16 cellular contexts compared by ENCODE assay signal in genomic region chr9:127832248-127832647, GRCh38. TPM values are rescaled to one million over a fixed set of nuclear protein-coding genes. Genes with fewer than 3 reads are reported as not detected.
A peak's percentile ranks its signal among the peaks of the same experiment; 100 is the strongest.
DNase-seq lines count a peak whose midpoint lies in the region; ATAC-seq and TF ChIP-seq lines count a peak whose summit lies in the region.
"Had no signal": no experiment of that assay in that cellular context is flagged by ENCODE, and none has a peak within 500 bp of the region (broad histone marks: within the 10 kb centered on the region; RNA-seq: fewer than 3 reads in every experiment).

No MANE protein-coding gene starts in this region.

- H3K27me3 ChIP-seq in thyroid gland (no peaks in the 10 kb centered on the region), tibial nerve (no peaks in the 10 kb centered on the region)

- peaks cover 15% of the 10 kb centered on the region for H3K4me1 Mint-ChIP-seq in activated naive CD4-positive, alpha-beta T cell treated with anti-CD3 and anti-CD28 coated beads for 36 hours (ENCODE audit: low read depth)
- peaks cover 4% of the 10 kb centered on the region for H3K4me1 Mint-ChIP-seq in activated T-helper 17 cell treated with anti-CD3 and anti-CD28 coated beads, Interleukin-2, amount 50 U/mL, for 72 hours

- TF ChIP-seq POLR2A in thyroid gland (IDR thresholded peaks at IDR 0.05), result no peak
- no peak for TF ChIP-seq POLR2A in tibial nerve (IDR thresholded peaks at IDR 0.05)

- intact Hi-C loops in activated naive CD4-positive, alpha-beta T cell treated with anti-CD3 and anti-CD28 coated beads for 36 hours (cut with micrococcal nuclease), result no loop called here
- intact Hi-C loops in thyroid gland (cut with DNase I), result no loop called here

- ATAC-seq in activated T-helper 17 cell treated with anti-CD3 and anti-CD28 coated beads, Interleukin-2, amount 50 U/mL, for 72 hours (replicated peaks), result no peak
- ATAC-seq in GM19351 (IDR thresholded peaks at IDR 0.05; ENCODE audit: unreplicated experiment), result no peak
- ATAC-seq: sciatic nerve; stimulated activated memory B cell treated with anti-CD40 and anti-IgM and Interleukin-4, amounts not matched to agents 10 μg/mL and 1 μg/mL and 100 μg/mL, for 72 hours had no signal

- H3K9me3 ChIP-seq in thyroid gland (no peaks in the 10 kb centered on the region), tibial nerve (no peaks in the 10 kb centered on the region)

- H3K27me3 Mint-ChIP-seq in activated naive CD4-positive, alpha-beta T cell treated with anti-CD3 and anti-CD28 coated beads for 36 hours (ENCODE audit: low read depth), result no peaks in the 10 kb centered on the region
- H3K27me3 Mint-ChIP-seq in activated T-helper 17 cell treated with anti-CD3 and anti-CD28 coated beads, Interleukin-2, amount 50 U/mL, for 72 hours, result no peaks in the 10 kb centered on the region
- H3K27me3 Mint-ChIP-seq: activated B cell treated with CpG ODN at 0.5 μM for 24 hours; stimulated activated memory B cell treated with anti-CD40 and anti-IgM and Interleukin-4, amounts not matched to agents 10 μg/mL and 1 μg/mL and 100 μg/mL, for 72 hours had no signal

- H3K4me3 ChIP-seq in thyroid gland (replicated peaks in 1 of 3) (no peak overlapping the region), tibial nerve (no peak overlapping the region)
- H3K4me3 ChIP-seq: lung, neural progenitor cell had no signal

- no peak for TF ChIP-seq EP300 in tibial nerve (IDR thresholded peaks at IDR 0.05)

- 45 to 47% methylated on average over 7 of the region's 7 CpGs for WGBS in thyroid gland, 2 donors
- whole genome bisulfite sequencing in tibial nerve, 2 donors, result 56 to 62% methylated on average over 7 of the region's 7 CpGs

- H3K9me3 Mint-ChIP-seq in activated naive CD4-positive, alpha-beta T cell treated with anti-CD3 and anti-CD28 coated beads for 36 hours, result no peaks in the 10 kb centered on the region
- no peaks in the 10 kb centered on the region for H3K9me3 Mint-ChIP-seq in activated T-helper 17 cell treated with anti-CD3 and anti-CD28 coated beads, Interleukin-2, amount 50 U/mL, for 72 hours
- H3K9me3 Mint-ChIP-seq: activated B cell treated with CpG ODN at 0.5 μM for 24 hours; neural progenitor cell; stimulated activated memory B cell treated with anti-CD40 and anti-IgM and Interleukin-4, amounts not matched to agents 10 μg/mL and 1 μg/mL and 100 μg/mL, for 72 hours had no signal

- H3K27ac ChIP-seq in thyroid gland (peak overlapping the region; percentile 52 to 80 (median 62)), tibial nerve (peak overlapping the region in 2 of 4 donors; percentile 95 to 98)
- H3K27ac ChIP-seq: neural progenitor cell had no signal

- DNase-seq in activated naive CD4-positive, alpha-beta T cell treated with anti-CD3 and anti-CD28 coated beads for 36 hours, result peak; percentile 40
- DNase-seq in activated naive CD4-positive, alpha-beta T cell treated with Interleukin-2 at 50 U/mL for 16 hours, result no peak
- DNase-seq in kidney tubule cell (ENCODE audit: low spot score) (peak; percentile 28), thyroid gland (peak; percentile 76 to 81), SIG-M5 (lab: John Stamatoyannopoulos, UW) (no peak), tibial nerve (ENCODE audit: low spot score in 2 of 2) (no peak)
- DNase-seq: activated B cell treated with CpG ODN at 0.5 μM for 24 hours, cerebellar nuclear complex, NCI-H345 had no signal

- no peak for TF ChIP-seq CTCF in thyroid gland (IDR thresholded peaks at IDR 0.05)
- TF ChIP-seq CTCF in tibial nerve (IDR thresholded peaks at IDR 0.05), result no peak

- CTCF ChIA-PET in activated naive CD4-positive, alpha-beta T cell treated with anti-CD3 and anti-CD28 coated beads for 36 hours (lab: Charles Lee), result interaction anchor here (0.9 to 2.5 kb wide), 2 partner anchors 38 to 78 kb away, joined by 3 to 6 read pairs; no protein-coding TSS in a partner anchor

- H3K27ac Mint-ChIP-seq in activated naive CD4-positive, alpha-beta T cell treated with anti-CD3 and anti-CD28 coated beads for 36 hours, result peak overlapping the region; percentile 66
- H3K27ac Mint-ChIP-seq in activated T-helper 17 cell treated with anti-CD3 and anti-CD28 coated beads, Interleukin-2, amount 50 U/mL, for 72 hours, result peak overlapping the region; percentile 64
- H3K27ac Mint-ChIP-seq: activated B cell treated with CpG ODN at 0.5 μM for 24 hours; neural progenitor cell; stimulated activated memory B cell treated with anti-CD40 and anti-IgM and Interleukin-4, amounts not matched to agents 10 μg/mL and 1 μg/mL and 100 μg/mL, for 72 hours had no signal

- no peak overlapping the region for H3K4me3 Mint-ChIP-seq in activated naive CD4-positive, alpha-beta T cell treated with anti-CD3 and anti-CD28 coated beads for 36 hours
- no peak overlapping the region for H3K4me3 Mint-ChIP-seq in activated T-helper 17 cell treated with anti-CD3 and anti-CD28 coated beads, Interleukin-2, amount 50 U/mL, for 72 hours
- H3K4me3 Mint-ChIP-seq: activated B cell treated with CpG ODN at 0.5 μM for 24 hours; neural progenitor cell; stimulated activated memory B cell treated with anti-CD40 and anti-IgM and Interleukin-4, amounts not matched to agents 10 μg/mL and 1 μg/mL and 100 μg/mL, for 72 hours had no signal

- peaks cover 2% of the 10 kb centered on the region for H3K36me3 Mint-ChIP-seq in activated naive CD4-positive, alpha-beta T cell treated with anti-CD3 and anti-CD28 coated beads for 36 hours (ENCODE audit: low read depth)
- H3K36me3 Mint-ChIP-seq in activated T-helper 17 cell treated with anti-CD3 and anti-CD28 coated beads, Interleukin-2, amount 50 U/mL, for 72 hours (ENCODE audit: low read depth), result no peaks in the 10 kb centered on the region
- H3K36me3 Mint-ChIP-seq: neural progenitor cell; stimulated activated memory B cell treated with anti-CD40 and anti-IgM and Interleukin-4, amounts not matched to agents 10 μg/mL and 1 μg/mL and 100 μg/mL, for 72 hours had no signal

- H3K4me1 ChIP-seq in thyroid gland, result peaks cover 38 to 69% of the 10 kb centered on the region in 2 donors
- H3K4me1 ChIP-seq in tibial nerve, result peaks cover 0 to 98% (median 65%) of the 10 kb centered on the region in 4 donors

- no peaks in the 10 kb centered on the region for H3K36me3 ChIP-seq in thyroid gland
- H3K36me3 ChIP-seq in tibial nerve, result no peaks in the 10 kb centered on the region
- H3K36me3 ChIP-seq: neural progenitor cell had no signal

RNA-seq across cellular contexts. Expression of gene ENG, which starts 22.2 kb away (rescaled TPM):
- total RNA-seq in activated naive CD4-positive, alpha-beta T cell treated with anti-CD3 and anti-CD28 coated beads for 36 hours, result 10 to 100 TPM; 10.5 to 11.6 TPM
- 10 to 100 TPM in 1 of 2 donors, 1 to 10 TPM in 1; 10.0 to 18.7 TPM for total RNA-seq in activated T-helper 17 cell treated with anti-CD3 and anti-CD28 coated beads, Interleukin-2, amount 50 U/mL, for 72 hours
- 100 to 1,000 TPM in 1 of 4 donors, 10 to 100 TPM in 3; 45.6 to 115 (median 51.1) TPM for total RNA-seq in thyroid gland
- total RNA-seq in tibial nerve, result 100 to 1,000 TPM in 1 of 4 donors, 10 to 100 TPM in 3; 24.9 to 137 (median 85.6) TPM

RNA-seq across cellular contexts. Expression of gene FPGS, which starts 29.6 kb away (rescaled TPM):
- 10 to 100 TPM; 67.8 to 73.0 TPM for total RNA-seq in activated naive CD4-positive, alpha-beta T cell treated with anti-CD3 and anti-CD28 coated beads for 36 hours
- 10 to 100 TPM; 56.7 to 95.6 TPM for total RNA-seq in activated T-helper 17 cell treated with anti-CD3 and anti-CD28 coated beads, Interleukin-2, amount 50 U/mL, for 72 hours
- 10 to 100 TPM; 58.5 to 78.0 (median 62.1) TPM for total RNA-seq in thyroid gland
- total RNA-seq in tibial nerve, result 100 to 1,000 TPM; 136 to 309 (median 143) TPM

RNA-seq across cellular contexts. Expression of gene AK1, which starts 45.2 kb away (rescaled TPM):
- 10 to 100 TPM; 11.8 to 11.9 TPM for total RNA-seq in activated naive CD4-positive, alpha-beta T cell treated with anti-CD3 and anti-CD28 coated beads for 36 hours
- 10 to 100 TPM; 23.2 to 79.0 TPM for total RNA-seq in activated T-helper 17 cell treated with anti-CD3 and anti-CD28 coated beads, Interleukin-2, amount 50 U/mL, for 72 hours
- total RNA-seq in thyroid gland (10 to 100 TPM; 56.3 to 98.9 (median 86.3) TPM), tibial nerve (10 to 100 TPM; 29.9 to 65.1 (median 38.7) TPM)

RNA-seq across cellular contexts. Expression of gene CDK9, which starts 46.4 kb away (rescaled TPM):
- total RNA-seq in activated naive CD4-positive, alpha-beta T cell treated with anti-CD3 and anti-CD28 coated beads for 36 hours, result 10 to 100 TPM; 64.6 to 73.6 TPM
- 10 to 100 TPM; 82.8 to 94.2 TPM for total RNA-seq in activated T-helper 17 cell treated with anti-CD3 and anti-CD28 coated beads, Interleukin-2, amount 50 U/mL, for 72 hours
- total RNA-seq in thyroid gland (10 to 100 TPM; 47.5 to 85.2 (median 78.3) TPM), tibial nerve (100 to 1,000 TPM in 2 of 4 donors, 10 to 100 TPM in 2; 66.6 to 112 (median 87.6) TPM)

RNA-seq across cellular contexts. Expression of gene SH2D3C, which starts 53.8 kb away (rescaled TPM):
- 10 to 100 TPM; 27.2 to 27.3 TPM for total RNA-seq in activated naive CD4-positive, alpha-beta T cell treated with anti-CD3 and anti-CD28 coated beads for 36 hours
- total RNA-seq in activated T-helper 17 cell treated with anti-CD3 and anti-CD28 coated beads, Interleukin-2, amount 50 U/mL, for 72 hours, result 10 to 100 TPM; 27.6 to 46.8 TPM
- total RNA-seq in thyroid gland (10 to 100 TPM; 10.0 to 24.9 (median 18.2) TPM), tibial nerve (10 to 100 TPM in 3 of 4 donors, 1 to 10 TPM in 1; 4.2 to 18.9 (median 13.4) TPM)
- total RNA-seq: epithelial cell of proximal tubule had no signal

Comparison
In these comparisons a context has a peak if more than half of its experiments do, and no peak if none do; other contexts are left out.
1. DNase-seq: peak in activated naive CD4-positive, alpha-beta T cell treated with anti-CD3 and anti-CD28 coated beads for 36 hours (single experiment), kidney tubule cell (single experiment) and thyroid gland (2 of 2); none in activated naive CD4-positive, alpha-beta T cell treated with Interleukin-2 at 50 U/mL for 16 hours (single experiment), SIG-M5 (single experiment) and tibial nerve (0 of 2).